ENCODE assay signal across 30 cellular contexts in the genomic region with DNA sequence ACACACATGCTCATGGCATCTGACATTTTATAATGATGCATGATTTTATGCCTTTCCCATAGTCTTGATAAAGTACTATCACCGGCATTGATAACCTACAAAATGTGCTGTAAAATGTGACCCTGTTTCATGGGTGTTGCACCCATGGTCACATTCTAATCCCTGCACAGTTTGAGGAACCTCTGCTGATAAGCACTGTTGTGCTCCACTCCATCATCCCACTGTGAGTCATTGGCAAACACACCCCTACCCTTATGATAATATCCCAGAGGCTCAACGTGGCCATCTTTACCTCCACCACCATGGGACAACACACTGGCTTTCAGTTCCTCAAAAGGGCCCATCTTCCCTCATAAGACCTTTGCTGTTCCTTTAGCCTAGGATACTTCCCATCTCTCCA. TPM values are rescaled to one million over a fixed set of nuclear protein-coding genes. Genes with fewer than 3 reads are reported as not detected.
"Had no signal": no experiment of that assay in that cellular context is flagged by ENCODE, and none has a peak within 500 bp of the region (broad histone marks: within the 10 kb centered on the region; RNA-seq: fewer than 3 reads in every experiment).

No MANE protein-coding gene starts in this region.

- H3K36me3 ChIP-seq: ascending aorta, gastroesophageal sphincter, neural progenitor cell, suprapubic skin, tibial artery, WERI-Rb-1 had no signal

- FAIRE-seq: keratinocyte had no signal

- H3K9me3 ChIP-seq: suprapubic skin had no signal

- H3K79me2 ChIP-seq: parathyroid adenoma had no signal

- H2AFZ ChIP-seq: neural progenitor cell, parathyroid adenoma had no signal

- ATAC-seq: activated CD4-positive, CD25-positive, alpha-beta regulatory T cell treated with anti-CD3 and anti-CD28 coated beads, Interleukin-2, amount 50 U/mL, for 24 hours; gastroesophageal sphincter; left cardiac atrium; natural killer cell; psoas muscle; stimulated activated naive B cell treated with anti-CD40 and anti-IgM and Interleukin-4, amounts not matched to agents 10 μg/mL and 1 μg/mL and 100 μg/mL, for 72 hours had no signal

- H3K4me2 ChIP-seq: neural progenitor cell had no signal

- H3K27ac ChIP-seq: ascending aorta, coronary artery, dorsolateral prefrontal cortex, gastroesophageal sphincter, neural progenitor cell, parathyroid adenoma, psoas muscle, suprapubic skin, tibial artery, WERI-Rb-1 had no signal

- DNase-seq: activated CD4-positive, alpha-beta T cell treated with anti-CD3 and anti-CD28 coated beads for 48 hours; activated CD4-positive, alpha-beta T cell treated with anti-CD3 and anti-CD28 coated beads, Interleukin-2, amount 50 U/mL, for 48 hours; activated CD8-positive, alpha-beta memory T cell treated with anti-CD3 and anti-CD28 coated beads for 24 hours; activated effector memory CD4-positive, alpha-beta T cell treated with anti-CD3 and anti-CD28 coated beads, Interleukin-2, amount 50 U/mL, for 16 hours; activated naive CD4-positive, alpha-beta T cell treated with anti-CD3 and anti-CD28 coated beads for 36 hours; activated naive CD8-positive, alpha-beta T cell treated with anti-CD3 and anti-CD28 coated beads, Interleukin-2, amount 10 ng/mL, durations not matched to agents 7 days and 5 days; dorsolateral prefrontal cortex; effector memory CD4-positive, alpha-beta T cell; erythroblast; hippocampal formation; left cardiac atrium; mammary epithelial cell; midbrain; natural killer cell; occipital lobe; psoas muscle; stimulated activated CD4-positive, alpha-beta T cell treated with anti-CD3 and anti-CD28 coated beads, Interleukin-15, amount 100 ng/mL, for 24 hours; stimulated activated CD4-positive, alpha-beta T cell treated with anti-CD3 and anti-CD28 coated beads, Interleukin-2, amount 100 ng/mL, for 24 hours; stimulated activated naive B cell treated with anti-CD40 and anti-IgM and Interleukin-4, amounts not matched to agents 10 μg/mL and 1 μg/mL and 100 μg/mL, for 72 hours; T-helper 2 cell; tibial artery; WERI-Rb-1 had no signal

- H3K4me1 ChIP-seq: ascending aorta, parathyroid adenoma, psoas muscle, suprapubic skin, tibial artery had no signal

- H3K27me3 ChIP-seq: ascending aorta, gastroesophageal sphincter, neural progenitor cell, suprapubic skin had no signal

- H3K9ac ChIP-seq: neural progenitor cell, parathyroid adenoma had no signal

- H3K4me3 ChIP-seq: ascending aorta, coronary artery, dorsolateral prefrontal cortex, gastroesophageal sphincter, neural progenitor cell, psoas muscle, suprapubic skin, tibial artery had no signal

RNA-seq across cellular contexts. Expression of a gene that starts 32.0 kb away (rescaled TPM):
- total RNA-seq: activated naive CD8-positive, alpha-beta T cell treated with anti-CD3 and anti-CD28 coated beads, Interleukin-2, amount 10 ng/mL, durations not matched to agents 7 days and 5 days had no signal
